ENCODE assay signal across 8 cellular contexts in genomic region chr7:156639426-156640256, GRCh38. TPM values are rescaled to one million over a fixed set of nuclear protein-coding genes. Genes with fewer than 3 reads are reported as not detected.
A peak's percentile ranks its signal among the peaks of the same experiment; 100 is the strongest.
DNase-seq lines count a peak whose midpoint lies in the region; ATAC-seq, FAIRE-seq and TF ChIP-seq lines count a peak whose summit lies in the region.

No MANE protein-coding gene starts in this region.

- peaks cover 9% of the 10 kb centered on the region for H3K4me1 Mint-ChIP-seq in activated naive CD4-positive, alpha-beta T cell treated with anti-CD3 and anti-CD28 coated beads, Interleukin-2, amount 50 U/mL, for 24 hours

- ATAC-seq in right cardiac atrium (peak; percentile 14 to 33), GM19351 (IDR thresholded peaks at IDR 0.05; ENCODE audit: unreplicated experiment) (no peak)

- H3K4me3 ChIP-seq in BJ (ENCODE audit: low read depth, low read length) (peak overlapping the region; percentile 89), HFF-Myc (replicated peaks; ENCODE audit: low read depth, low read length) (peak overlapping the region; percentile 80), right cardiac atrium (ENCODE audit: low read length) (peak overlapping the region; percentile 78), small intestine (ENCODE audit: low read depth in 1 of 2, low read length in 2 of 2) (peak overlapping the region; percentile 61 to 69)

- no peak for TF ChIP-seq CTCF in BJ (IDR thresholded peaks at IDR 0.05; ENCODE audit: insufficient read depth, low read depth, low read length)
- no peak for TF ChIP-seq CTCF in HFF-Myc (IDR thresholded peaks at IDR 0.05; ENCODE audit: low read depth, low read length, missing control alignments)
- TF ChIP-seq CTCF in GM10266 (IDR thresholded peaks at IDR 0.05; ENCODE audit: control insufficient read depth, insufficient read depth, low read depth, missing control alignments): no peak

- POLR2A ChIA-PET in BJ (lab: Charles Lee): no interaction called here

- CTCF ChIA-PET in BJ (lab: Yijun Ruan, JAX): no interaction called here

- H3K27me3 ChIP-seq in BJ (ENCODE audit: control insufficient read depth, insufficient read depth, low read length) (no peaks in the 10 kb centered on the region), right cardiac atrium (ENCODE audit: control insufficient read depth, insufficient read depth) (no peaks in the 10 kb centered on the region), small intestine (ENCODE audit: control insufficient read depth in 2 of 2, insufficient read depth in 2 of 2, low read length in 2 of 2) (no peaks in the 10 kb centered on the region)

- no peak for FAIRE-seq in small intestine (lab: Jason Lieb, UNC)

- peaks cover 43% of the 10 kb centered on the region for H3K27me3 Mint-ChIP-seq in activated naive CD4-positive, alpha-beta T cell treated with anti-CD3 and anti-CD28 coated beads, Interleukin-2, amount 50 U/mL, for 24 hours

- peaks cover 4% of the 10 kb centered on the region for H3K36me3 Mint-ChIP-seq in activated naive CD4-positive, alpha-beta T cell treated with anti-CD3 and anti-CD28 coated beads, Interleukin-2, amount 50 U/mL, for 24 hours

- intact Hi-C loops in right cardiac atrium (cut with DNase I): no loop called here

- H3K36me3 ChIP-seq in BJ (ENCODE audit: control insufficient read depth, insufficient read depth, low read length): no peaks in the 10 kb centered on the region
- H3K36me3 ChIP-seq in small intestine (ENCODE audit: control insufficient read depth in 2 of 2, insufficient read depth in 2 of 2, low read length in 2 of 2): no peaks in the 10 kb centered on the region

- no peak for DNase-seq in BJ (ENCODE audit: low read depth)
- no peak for DNase-seq in HFF-Myc (ENCODE audit: extremely low read depth, low read depth)
- peak in 2 of 3 donors; percentile 49 to 55 for DNase-seq in right cardiac atrium
- no peak for DNase-seq in small intestine
- no peak for DNase-seq in GF-D8 (lab: John Stamatoyannopoulos, UW)
- DNase-seq in GM10266 (ENCODE audit: extremely low spot score): no peak

- H3K4me3 Mint-ChIP-seq in activated naive CD4-positive, alpha-beta T cell treated with anti-CD3 and anti-CD28 coated beads, Interleukin-2, amount 50 U/mL, for 24 hours: peak overlapping the region; percentile 85

- H3K9me3 ChIP-seq in right cardiac atrium (ENCODE audit: control insufficient read depth, low read length) (no peaks in the 10 kb centered on the region), small intestine (ENCODE audit: control insufficient read depth, low read depth) (no peaks in the 10 kb centered on the region)

- H3K27ac Mint-ChIP-seq in activated naive CD4-positive, alpha-beta T cell treated with anti-CD3 and anti-CD28 coated beads, Interleukin-2, amount 50 U/mL, for 24 hours: peak overlapping the region; percentile 68

- H3K27ac ChIP-seq in right cardiac atrium (ENCODE audit: low read length) (no peak overlapping the region), small intestine (ENCODE audit: low read depth in 1 of 2, low read length in 1 of 2) (peak overlapping the region in 1 of 2 donors; percentile 73)

- 47% methylated on average over 52 of the region's 52 CpGs for WGBS in right cardiac atrium
- 57 to 83% (median 68%) methylated on average over 52 of the region's 52 CpGs for WGBS in small intestine, 3 donors

- H3K4me1 ChIP-seq in right cardiac atrium (ENCODE audit: control insufficient read depth, insufficient read depth, low read length) (no peaks in the 10 kb centered on the region), small intestine (ENCODE audit: control insufficient read depth in 2 of 2, insufficient read depth in 1 of 2, low read depth in 1 of 2, low read length in 1 of 2) (no peaks in the 10 kb centered on the region)

- peaks cover 5% of the 10 kb centered on the region for H3K9me3 Mint-ChIP-seq in activated naive CD4-positive, alpha-beta T cell treated with anti-CD3 and anti-CD28 coated beads, Interleukin-2, amount 50 U/mL, for 24 hours

RNA-seq across cellular contexts. Expression of gene RNF32, which starts 0.9 kb away (rescaled TPM):
- 0.63 and 0.93 TPM in 2 replicates for polyA plus RNA-seq in BJ (2011; rRNA removed)
- 0.10 and 0.43 TPM in 2 replicates for polyA minus RNA-seq in BJ (2011; rRNA and poly(A)+ RNA removed)
- 1 to 10 TPM in 1 of 4 donors, under 1 TPM in 3; 0.47 to 1.3 (median 0.54) TPM for total RNA-seq in right cardiac atrium
- polyA plus RNA-seq in right cardiac atrium: 0.48 TPM
- polyA plus RNA-seq in small intestine: 1 to 10 TPM; 1.1 to 1.6 (median 1.1) TPM

Comparison
In these comparisons a context has a peak if more than half of its experiments do, and no peak if none do; other contexts are left out.
1. DNase-seq: peak in right cardiac atrium (2 of 3); none in BJ (single experiment), HFF-Myc (single experiment), small intestine (single experiment), GF-D8 (single experiment) and GM10266 (single experiment).
2. Peak in every context shown above with its lines, with median percentiles within 50 percentile points of each other: H3K4me3 ChIP-seq.